ENCODE assay signal across 7 cellular contexts in the genomic region with DNA sequence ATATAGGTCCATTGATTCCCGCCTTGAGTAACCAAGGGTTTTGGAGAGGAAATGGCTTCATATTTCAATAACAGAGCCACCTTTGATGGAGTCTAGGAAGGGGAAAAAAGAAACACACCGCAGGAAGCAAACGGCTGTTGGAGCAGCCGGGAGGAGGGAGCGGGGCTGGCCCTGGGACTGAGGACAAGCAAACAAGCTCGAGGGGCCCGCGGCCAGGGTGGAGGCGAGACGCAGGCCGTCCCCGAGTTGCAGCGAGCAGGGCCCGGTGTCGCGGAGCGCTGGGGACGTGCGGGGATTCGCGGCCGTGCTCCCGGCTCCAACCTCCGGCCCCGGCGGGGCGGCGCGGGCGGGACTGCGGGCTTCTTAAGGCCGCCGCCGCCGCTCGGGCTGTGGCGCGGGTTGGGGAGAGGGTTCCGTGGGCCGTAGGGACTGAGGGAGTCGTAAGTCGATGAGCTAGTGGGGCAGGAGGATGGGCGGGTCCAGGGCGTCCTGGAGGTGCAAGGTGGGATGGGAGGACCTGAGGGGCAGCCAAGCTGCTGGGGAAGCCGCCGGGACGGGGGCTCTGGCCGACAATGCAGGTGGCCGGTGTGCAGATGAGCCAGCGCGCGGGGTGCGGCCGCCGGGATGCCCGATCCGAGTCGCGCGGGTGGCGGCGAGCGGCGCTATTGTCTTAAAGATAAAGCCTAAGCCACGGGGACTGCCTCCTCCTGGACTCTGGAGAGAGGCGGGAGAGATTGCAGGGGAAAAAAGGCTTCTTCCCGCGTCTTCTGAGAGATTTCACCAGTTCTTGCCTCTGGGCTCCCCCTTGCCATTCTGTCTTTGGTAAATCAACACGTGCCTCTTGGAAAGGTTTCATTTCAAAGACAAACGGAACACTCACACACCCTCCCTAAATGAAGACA. TPM values are rescaled to one million over a fixed set of nuclear protein-coding genes. Genes with fewer than 3 reads are reported as not detected.
DNase-seq lines count a peak whose midpoint lies in the region; ATAC-seq and TF ChIP-seq lines count a peak whose summit lies in the region.

No MANE protein-coding gene starts in this region.

- peak overlapping the region; percentile 86 for H2AFZ ChIP-seq in fibroblast of lung (ENCODE audit: low read length)

- H3K27ac ChIP-seq in fibroblast of lung (ENCODE audit: insufficient read depth, low read length): no peak overlapping the region
- H3K27ac ChIP-seq in aorta (ENCODE audit: low read depth in 1 of 2, low read length in 2 of 2): peak overlapping the region in 1 of 2 donors; percentile 55

- peak overlapping the region; percentile 50 to 63 (median 60) for H3K4me3 ChIP-seq in fibroblast of lung (replicated peaks in 1 of 4; ENCODE audit: control extremely low read depth in 1 of 4, insufficient read depth in 1 of 4, low read depth in 3 of 4, low read length in 4 of 4)
- peak overlapping the region; percentile 7 to 38 for H3K4me3 ChIP-seq in aorta (ENCODE audit: low read length in 2 of 2)

- peak; percentile 45 to 50 for TF ChIP-seq CTCF in fibroblast of lung (conservative IDR thresholded peaks at IDR 0.05 in 1 of 2, IDR thresholded peaks at IDR 0.05 in 1 of 2; ENCODE audit: low read depth in 1 of 2, low read length in 2 of 2)

- DNase-seq in EL (peak; percentile 59), LHCN-M2 (ENCODE audit: low read depth) (peak; percentile 76), UCSD-AML1 (lab: John Stamatoyannopoulos, UW; ENCODE audit: unreplicated experiment) (peak; percentile 45), fibroblast of lung (ENCODE audit: low read depth in 2 of 2) (peak; percentile 70 to 78), myocyte (ENCODE audit: low read depth) (peak; percentile 77), aorta (peak; percentile 79 to 90)

- H3K9me3 ChIP-seq in fibroblast of lung (ENCODE audit: control insufficient read depth, insufficient read depth, low read depth, low read length): no peaks in the 10 kb centered on the region
- no peaks in the 10 kb centered on the region for H3K9me3 ChIP-seq in aorta (ENCODE audit: control insufficient read depth, low read length)

- no peaks in the 10 kb centered on the region for H3K79me2 ChIP-seq in fibroblast of lung (ENCODE audit: control insufficient read depth, insufficient read depth, low read length)

- peaks cover 2% of the 10 kb centered on the region for H3K4me1 ChIP-seq in fibroblast of lung (ENCODE audit: control insufficient read depth, extremely low read depth, insufficient read depth, low read length)
- H3K4me1 ChIP-seq in aorta (ENCODE audit: control insufficient read depth in 1 of 2, insufficient read depth in 2 of 2, low read length in 2 of 2): no peaks in the 10 kb centered on the region

- H3K36me3 ChIP-seq in fibroblast of lung (ENCODE audit: control insufficient read depth, insufficient read depth, low read length): no peaks in the 10 kb centered on the region
- H3K36me3 ChIP-seq in aorta (ENCODE audit: control insufficient read depth in 1 of 2, insufficient read depth in 2 of 2, low read length in 1 of 2): no peaks in the 10 kb centered on the region

- H3K4me2 ChIP-seq in fibroblast of lung (ENCODE audit: extremely low read depth, insufficient read depth, low read length): peak overlapping the region; percentile 86

- H3K27me3 ChIP-seq in fibroblast of lung (ENCODE audit: control insufficient read depth, insufficient read depth, low read length) (no peaks in the 10 kb centered on the region), aorta (ENCODE audit: control insufficient read depth in 1 of 2, insufficient read depth in 2 of 2, low read length in 1 of 2) (no peaks in the 10 kb centered on the region)

- WGBS in aorta, 2 donors: 0% methylated on average over 64 to 70 of the region's 70 CpGs

- ATAC-seq in GM21528 (IDR thresholded peaks at IDR 0.05; ENCODE audit: low FRiP score, unreplicated experiment) (peak; percentile 73), aorta (ENCODE audit: low FRiP score) (peak; percentile 87)

- H4K20me1 ChIP-seq in fibroblast of lung (ENCODE audit: control insufficient read depth, extremely low read depth, insufficient read depth, low read length): no peaks in the 10 kb centered on the region

- peak overlapping the region; percentile 57 for H3K9ac ChIP-seq in fibroblast of lung (ENCODE audit: insufficient read depth, low read length)

- intact Hi-C loops in aorta (cut with DNase I): loop anchor here in 1 of 2 donors (5.0 to 10.0 kb wide), 3 partner anchors 200 to 660 kb away; a partner anchor contains a TSS

RNA-seq across cellular contexts. Expression of a gene that starts 1.5 kb away (rescaled TPM):
- under 0.01 TPM in 1 of 2 replicates, not detected in the other for total RNA-seq in LHCN-M2 (2014; rRNA removed)
- polyA plus RNA-seq in LHCN-M2 (2012): 0.17 TPM
- 0.17 TPM in 1 of 2 replicates, not detected in the other for total RNA-seq in fibroblast of lung
- polyA plus RNA-seq in fibroblast of lung: 0.44 and 7.7 TPM in 2 replicates
- 0.24 and 2.4 TPM in 2 replicates for polyA plus RNA-seq in fibroblast of lung (2012)
- 4.6 TPM in 1 of 2 replicates, not detected in the other for polyA minus RNA-seq in fibroblast of lung (ENCODE audit: low replicate concordance)
- 0.05 TPM in 1 of 2 replicates, not detected in the other for total RNA-seq in myocyte
- 1.2 TPM for polyA plus RNA-seq in myocyte (2012)
- 1 to 10 TPM; 1.6 to 3.5 TPM for total RNA-seq in aorta
- polyA plus RNA-seq in aorta: 1 to 10 TPM in 1 of 2 donors, under 1 TPM in 1; 0.67 to 9.1 TPM
